ENCODE assay signal across 8 cellular contexts in the genomic region with DNA sequence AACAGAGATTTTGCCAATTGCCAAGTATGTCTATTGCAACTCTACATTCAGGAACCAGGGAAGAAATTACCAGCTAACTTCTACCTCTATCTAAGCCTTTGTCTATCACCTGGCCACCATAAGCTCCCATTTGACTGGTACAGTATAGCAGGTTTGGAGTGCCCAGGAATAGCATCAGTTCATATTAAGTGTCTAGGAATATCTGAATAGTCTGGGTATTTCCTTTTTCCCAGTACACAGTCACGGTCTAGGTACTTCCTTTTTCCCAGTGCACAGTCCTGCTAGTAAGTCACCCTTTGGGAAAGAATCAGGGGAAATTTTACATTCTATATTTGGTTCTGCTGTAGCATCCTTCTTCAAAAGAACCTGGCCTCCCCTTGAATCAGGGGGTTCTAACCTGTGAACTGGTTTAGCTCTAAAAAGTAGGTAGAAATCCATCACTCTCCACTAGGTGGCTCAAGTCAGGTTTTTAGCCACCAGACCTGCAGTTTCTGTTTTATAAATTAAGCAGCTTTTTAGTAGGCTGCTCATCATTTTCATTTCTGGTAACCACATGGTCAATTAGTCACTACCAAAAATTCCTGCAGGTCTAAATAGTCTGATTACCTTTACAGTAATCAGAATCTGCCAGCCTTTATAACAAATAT. TPM values are rescaled to one million over a fixed set of nuclear protein-coding genes. Genes with fewer than 3 reads are reported as not detected.
DNase-seq lines count a peak whose midpoint lies in the region; ATAC-seq, FAIRE-seq and TF ChIP-seq lines count a peak whose summit lies in the region.

No MANE protein-coding gene starts in this region.

- no peaks in the 10 kb centered on the region for H3K9me3 Mint-ChIP-seq in CD4-positive, alpha-beta memory T cell

- 50 to 69% (median 62%) methylated on average over 1 of the region's 1 CpG for WGBS in small intestine, 3 donors

- H3K27me3 ChIP-seq in CD4-positive, alpha-beta memory T cell (ENCODE audit: insufficient read depth, low read length): no peaks in the 10 kb centered on the region
- no peaks in the 10 kb centered on the region for H3K27me3 ChIP-seq in small intestine (ENCODE audit: control insufficient read depth in 2 of 2, insufficient read depth in 2 of 2, low read length in 2 of 2)

- no peak overlapping the region for H3K4me3 ChIP-seq in CD4-positive, alpha-beta memory T cell (ENCODE audit: low read length in 2 of 2)
- no peak overlapping the region for H3K4me3 ChIP-seq in small intestine (ENCODE audit: low read depth in 1 of 2, low read length in 2 of 2)

- DNase-seq in CD4-positive, alpha-beta memory T cell: peak in 4 of 5 donors; percentile 18 to 36 (median 23)
- DNase-seq in NCI-H226 (peak; percentile 12), dermis blood vessel endothelial cell (peak; percentile 55), small intestine (peak; percentile 18), omental fat pad (ENCODE audit: low spot score) (no peak)
- no peak for DNase-seq in stimulated activated CD4-positive, alpha-beta T cell treated with anti-CD3 and anti-CD28 coated beads, Interleukin-2, amount 100 ng/mL, for 48 hours

- H3K4me3 Mint-ChIP-seq in CD4-positive, alpha-beta memory T cell: no peak overlapping the region

- no peak for FAIRE-seq in small intestine (lab: Jason Lieb, UNC)

- POLR2A ChIA-PET in CD4-positive, alpha-beta memory T cell (lab: Charles Lee; ENCODE audit: partially characterized antibody): interaction anchor here (0.7 kb wide), 1 partner anchor 15 kb away, joined by 4 read pairs; no protein-coding TSS in a partner anchor

- no peak overlapping the region for H3K27ac Mint-ChIP-seq in CD4-positive, alpha-beta memory T cell

- no peaks in the 10 kb centered on the region for H3K36me3 ChIP-seq in CD4-positive, alpha-beta memory T cell (ENCODE audit: insufficient read depth, low read length)
- no peaks in the 10 kb centered on the region for H3K36me3 ChIP-seq in small intestine (ENCODE audit: control insufficient read depth in 2 of 2, insufficient read depth in 2 of 2, low read length in 2 of 2)

- CTCF ChIA-PET in CD4-positive, alpha-beta memory T cell (lab: Charles Lee; ENCODE audit: partially characterized antibody): interaction anchor here (0.5 to 2.8 kb wide), 11 partner anchors 10 to 428 kb away, joined by 3 to 42 read pairs (median 4); no protein-coding TSS in a partner anchor

- H3K4me1 Mint-ChIP-seq in CD4-positive, alpha-beta memory T cell: peaks cover 0 to 1% (median 0%) of the 10 kb centered on the region in 4 donors

- intact Hi-C loops in CD4-positive, alpha-beta memory T cell (cut with micrococcal nuclease): loop anchor here (1.0 kb wide), 3 partner anchors 50 to 428 kb away; a partner anchor contains a TSS

- H3K27ac ChIP-seq in CD4-positive, alpha-beta memory T cell (ENCODE audit: low read depth, low read length): no peak overlapping the region
- no peak overlapping the region for H3K27ac ChIP-seq in small intestine (ENCODE audit: low read depth in 1 of 2, low read length in 1 of 2)

- TF ChIP-seq CTCF in omental fat pad (IDR thresholded peaks at IDR 0.05): no peak

- peak; percentile 90 for ATAC-seq in GM18499 (IDR thresholded peaks at IDR 0.05; ENCODE audit: insufficient read depth, unreplicated experiment)
- ATAC-seq in HG02678 (IDR thresholded peaks at IDR 0.05; ENCODE audit: unreplicated experiment): peak; percentile 90
- ATAC-seq in omental fat pad (ENCODE audit: low FRiP score): no peak

- H3K27me3 Mint-ChIP-seq in CD4-positive, alpha-beta memory T cell: peaks cover 0 to 4% of the 10 kb centered on the region in 2 donors

- H3K4me1 ChIP-seq in CD4-positive, alpha-beta memory T cell (ENCODE audit: insufficient read depth, low read length): no peaks in the 10 kb centered on the region
- H3K4me1 ChIP-seq in small intestine (ENCODE audit: control insufficient read depth in 2 of 2, insufficient read depth in 1 of 2, low read depth in 1 of 2, low read length in 1 of 2): no peaks in the 10 kb centered on the region

- H3K36me3 Mint-ChIP-seq in CD4-positive, alpha-beta memory T cell: no peaks in the 10 kb centered on the region

- no peaks in the 10 kb centered on the region for H3K9me3 ChIP-seq in CD4-positive, alpha-beta memory T cell (ENCODE audit: control insufficient read depth in 1 of 2, low read length in 2 of 2)
- no peaks in the 10 kb centered on the region for H3K9me3 ChIP-seq in small intestine (ENCODE audit: control insufficient read depth, low read depth)

RNA-seq across cellular contexts. Expression of a gene that starts 49.3 kb away (rescaled TPM):
- 10 to 100 TPM; 56.5 to 57.3 TPM for total RNA-seq in CD4-positive, alpha-beta memory T cell
- polyA plus RNA-seq in CD4-positive, alpha-beta memory T cell: 10 to 100 TPM; 52.2 to 62.4 TPM
- total RNA-seq in dermis blood vessel endothelial cell (132 and 177 TPM in 2 replicates), omental fat pad (10 to 100 TPM; 41.1 to 61.9 (median 44.6) TPM)
- 10 to 100 TPM in 1 of 3 donors, 1 to 10 TPM in 2; 5.1 to 30.4 (median 7.4) TPM for polyA plus RNA-seq in small intestine

Comparison
In these comparisons a context has a peak if more than half of its experiments do, and no peak if none do; other contexts are left out.
1. DNase-seq: peak in CD4-positive, alpha-beta memory T cell (4 of 5), NCI-H226 (single experiment), dermis blood vessel endothelial cell (single experiment) and small intestine (single experiment); none in omental fat pad (single experiment) and stimulated activated CD4-positive, alpha-beta T cell treated with anti-CD3 and anti-CD28 coated beads, Interleukin-2, amount 100 ng/mL, for 48 hours (0 of 2).